In the genomic region with DNA sequence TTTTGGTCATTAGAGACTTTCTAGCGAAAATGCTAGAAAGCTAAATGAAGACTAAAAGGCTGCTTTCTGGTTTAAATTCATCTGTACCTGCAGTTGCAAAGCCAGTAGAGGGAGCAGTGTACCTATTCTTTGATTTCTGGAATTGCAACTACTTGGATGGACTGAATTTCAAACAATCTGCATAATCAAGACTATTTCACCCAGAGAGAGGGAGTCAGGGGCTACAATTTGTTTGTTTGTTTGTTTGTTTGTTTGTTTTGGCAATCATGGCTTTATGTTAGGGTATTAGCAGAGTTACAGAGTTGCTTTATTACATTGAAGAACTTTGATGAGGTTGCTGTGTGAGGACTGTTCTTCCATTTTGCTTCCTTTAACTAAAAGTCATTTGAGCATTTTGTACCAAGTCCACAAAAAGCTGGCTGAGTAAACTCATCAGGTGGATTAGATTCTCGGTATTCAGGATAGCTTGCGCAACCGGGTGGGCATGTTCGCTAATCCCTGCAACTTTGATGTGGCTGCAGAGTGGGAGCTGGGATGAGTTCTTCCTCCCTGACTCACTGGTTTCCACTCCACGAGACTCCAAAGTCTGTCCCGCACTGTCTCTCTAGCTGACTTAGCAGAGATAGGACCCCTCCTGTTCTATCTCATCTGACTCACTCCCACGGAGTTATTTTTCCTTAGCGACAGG, we compare ENCODE assay signal across 8 cellular contexts.
A peak's percentile ranks its signal among the peaks of the same experiment; 100 is the strongest.
DNase-seq lines count a peak whose midpoint lies in the region; FAIRE-seq and TF ChIP-seq lines count a peak whose summit lies in the region.

No MANE protein-coding gene starts in this region.

- no peak for TF ChIP-seq POLR2A in GM12892 (IDR thresholded peaks at IDR 0.05; ENCODE audit: low read depth, low read length)

- no peak overlapping the region for H3K4me3 Mint-ChIP-seq in activated CD4-positive, alpha-beta memory T cell treated with anti-CD3 and anti-CD28 coated beads, Interleukin-2, amount 10 ng/mL, durations not matched to agents 7 days and 5 days

- no peaks in the 10 kb centered on the region for H3K36me3 Mint-ChIP-seq in activated CD4-positive, alpha-beta memory T cell treated with anti-CD3 and anti-CD28 coated beads, Interleukin-2, amount 10 ng/mL, durations not matched to agents 7 days and 5 days (ENCODE audit: low read depth)

- H3K27me3 ChIP-seq in Loucy (ENCODE audit: insufficient read depth, low read length, poor library complexity, severe bottlenecking), result no peaks in the 10 kb centered on the region

- H2AFZ ChIP-seq in Loucy (ENCODE audit: low read length), result peak overlapping the region; percentile 22; the same call in 1 of the 2 replicates

- H3K9ac ChIP-seq in Loucy (ENCODE audit: low read depth, low read length, poor library complexity, severe bottlenecking), result no peak overlapping the region

- peaks cover 18% of the 10 kb centered on the region for H3K27me3 Mint-ChIP-seq in activated CD4-positive, alpha-beta memory T cell treated with anti-CD3 and anti-CD28 coated beads, Interleukin-2, amount 10 ng/mL, durations not matched to agents 7 days and 5 days

- H3K9me3 ChIP-seq in Loucy (ENCODE audit: insufficient read depth, low read depth, low read length), result no peaks in the 10 kb centered on the region

- H3K79me2 ChIP-seq in Loucy (ENCODE audit: insufficient read depth, low read length), result no peaks in the 10 kb centered on the region

- no peaks in the 10 kb centered on the region for H3K9me2 ChIP-seq in Loucy (replicated peaks; ENCODE audit: low read depth, low read length)

- no peaks in the 10 kb centered on the region for H3K9me3 Mint-ChIP-seq in activated CD4-positive, alpha-beta memory T cell treated with anti-CD3 and anti-CD28 coated beads, Interleukin-2, amount 10 ng/mL, durations not matched to agents 7 days and 5 days

- H3K4me3 ChIP-seq in Loucy (ENCODE audit: low read length, poor library complexity, severe bottlenecking), result no peak overlapping the region

- H3F3A ChIP-seq in Loucy (ENCODE audit: low read depth), result no peaks in the 10 kb centered on the region

- no peaks in the 10 kb centered on the region for H3K36me3 ChIP-seq in Loucy (ENCODE audit: insufficient read depth, low read length)

- FAIRE-seq in GM12892 (lab: Jason Lieb, UNC), result no peak

- no peaks in the 10 kb centered on the region for H4K20me1 ChIP-seq in Loucy (ENCODE audit: insufficient read depth, low read length, poor library complexity, severe bottlenecking)

- POLR2A ChIA-PET in activated CD4-positive, alpha-beta memory T cell treated with anti-CD3 and anti-CD28 coated beads, Interleukin-2, amount 10 ng/mL, durations not matched to agents 7 days and 5 days (lab: Charles Lee), result no interaction called here

- peak; percentile 46 for DNase-seq in GM04504 (ENCODE audit: low read depth)
- peak; percentile 56 for DNase-seq in T1000 (lab: John Stamatoyannopoulos, UW)
- DNase-seq in foreskin melanocyte, result peak; percentile 40
- peak; percentile 65 for DNase-seq in pons (ENCODE audit: low spot score)
- DNase-seq in activated CD4-positive, alpha-beta memory T cell treated with anti-CD3 and anti-CD28 coated beads, Interleukin-2, amount 10 ng/mL, durations not matched to agents 7 days and 5 days, result no peak
- DNase-seq in stimulated activated CD4-positive, alpha-beta T cell treated with anti-CD3 and anti-CD28 coated beads, Interleukin-2, amount 100 ng/mL, for 24 hours, result no peak
- no peak for DNase-seq in GM12892 (ENCODE audit: insufficient read length)

- H3K4me1 ChIP-seq in Loucy (ENCODE audit: insufficient read depth, low read length, poor library complexity, severe bottlenecking), result no peaks in the 10 kb centered on the region

- TF ChIP-seq CTCF in Loucy (conservative IDR thresholded peaks at IDR 0.05; ENCODE audit: low read length), result peak; percentile 83

- CTCF ChIA-PET in activated CD4-positive, alpha-beta memory T cell treated with anti-CD3 and anti-CD28 coated beads, Interleukin-2, amount 10 ng/mL, durations not matched to agents 7 days and 5 days (lab: Charles Lee), result interaction anchor here (0.8 to 1.8 kb wide), 11 partner anchors 12 to 891 kb away, joined by 3 to 7 read pairs (median 3); no protein-coding TSS in a partner anchor

- no peaks in the 10 kb centered on the region for H3K4me1 Mint-ChIP-seq in activated CD4-positive, alpha-beta memory T cell treated with anti-CD3 and anti-CD28 coated beads, Interleukin-2, amount 10 ng/mL, durations not matched to agents 7 days and 5 days

- H3K27ac Mint-ChIP-seq in activated CD4-positive, alpha-beta memory T cell treated with anti-CD3 and anti-CD28 coated beads, Interleukin-2, amount 10 ng/mL, durations not matched to agents 7 days and 5 days, result no peak overlapping the region

- no peak overlapping the region for H3K4me2 ChIP-seq in Loucy (ENCODE audit: low read depth, low read length, poor library complexity, severe bottlenecking)

Comparison
In these comparisons a context has a peak if more than half of its experiments do, and no peak if none do; other contexts are left out.
1. DNase-seq: peak in GM04504 (single experiment), T1000 (single experiment), foreskin melanocyte (single experiment) and pons (single experiment); none in activated CD4-positive, alpha-beta memory T cell treated with anti-CD3 and anti-CD28 coated beads, Interleukin-2, amount 10 ng/mL, durations not matched to agents 7 days and 5 days (single experiment), stimulated activated CD4-positive, alpha-beta T cell treated with anti-CD3 and anti-CD28 coated beads, Interleukin-2, amount 100 ng/mL, for 24 hours (0 of 2) and GM12892 (single experiment).